Comparison of ENCODE assay signal across 1 cellular context in genomic region chr9:6788175-6789016, GRCh38.
TF ChIP-seq lines count a peak whose summit lies in the region.

No MANE protein-coding gene starts in this region.

TF ChIP-seq in HepG2, 621 proteins besides CTCF, POLR2A, EP300 and RAD21 (continued from another document and continues in another):
- TF ChIP-seq CBX5 (CRISPR knock-in tag; IDR thresholded peaks at IDR 0.05; ENCODE audit: borderline replicate concordance) (no peak), SMARCE1 (IDR thresholded peaks at IDR 0.05; ENCODE audit: borderline replicate concordance) (peak; percentile 76; the same call in 1 of the 2 replicates), ELF3 (CRISPR knock-in tag; IDR thresholded peaks at IDR 0.05) (peak; percentile 66), MAFK (conservative IDR thresholded peaks at IDR 0.05 in 1 of 2, IDR thresholded peaks at IDR 0.05 in 1 of 2; ENCODE audit: low read length in 2 of 2) (peak; percentile 43 to 62; a peak in 2 of 4 replicates), ZMAT3 (CRISPR knock-in tag; conservative IDR thresholded peaks at IDR 0.05) (no peak; the same call in 1 of the 2 replicates), CEBPG (CRISPR knock-in tag; IDR thresholded peaks at IDR 0.05) (no peak), FOXM1 (CRISPR knock-in tag; IDR thresholded peaks at IDR 0.05) (no peak), KDM1A (CRISPR knock-in tag; IDR thresholded peaks at IDR 0.05) (0 out of 2 replicates have a peak, but pooled peaks have one; percentile 33), ZNF607 (CRISPR knock-in tag; IDR thresholded peaks at IDR 0.05; ENCODE audit: borderline replicate concordance) (no peak), KAT2B (IDR thresholded peaks at IDR 0.05; ENCODE audit: borderline replicate concordance, low read depth, low read length) (no peak), MED13 (CRISPR knock-in tag; IDR thresholded peaks at IDR 0.05) (no peak), ZNF850 (CRISPR knock-in tag; conservative IDR thresholded peaks at IDR 0.05) (no peak), ZBTB38 (CRISPR knock-in tag; IDR thresholded peaks at IDR 0.05) (no peak; the same call in 1 of the 2 replicates), MAZ (IDR thresholded peaks at IDR 0.05; ENCODE audit: borderline replicate concordance, low read depth, low read length) (no peak), MAZ (CRISPR knock-in tag; IDR thresholded peaks at IDR 0.05; ENCODE audit: low read depth) (peak; percentile 54), TOE1 (CRISPR knock-in tag; IDR thresholded peaks at IDR 0.05) (no peak), CBFB (CRISPR knock-in tag; IDR thresholded peaks at IDR 0.05) (no peak), NR2F6 (IDR thresholded peaks at IDR 0.05) (no peak), NR2F6 (CRISPR knock-in tag; IDR thresholded peaks at IDR 0.05) (peak; percentile 43; the same call in 1 of the 2 replicates), GTF2F1 (IDR thresholded peaks at IDR 0.05; ENCODE audit: low read length) (no peak), PAXIP1 (CRISPR knock-in tag; conservative IDR thresholded peaks at IDR 0.05) (peak; percentile 90), CCDC6 (CRISPR knock-in tag; IDR thresholded peaks at IDR 0.05) (peak; percentile 9; the same call in 1 of the 2 replicates), CENPT (CRISPR knock-in tag; IDR thresholded peaks at IDR 0.05; ENCODE audit: low read depth) (no peak), ZNF441 (CRISPR knock-in tag; IDR thresholded peaks at IDR 0.05; ENCODE audit: borderline replicate concordance) (peak; percentile 61; the same call in 1 of the 2 replicates), ZXDC (CRISPR knock-in tag; IDR thresholded peaks at IDR 0.05) (no peak), ZNF138 (CRISPR knock-in tag; IDR thresholded peaks at IDR 0.05; ENCODE audit: low read depth) (peak; percentile 74; the same call in 1 of the 2 replicates), ZNF224 (CRISPR knock-in tag; IDR thresholded peaks at IDR 0.05) (peak; percentile 73; the same call in 1 of the 2 replicates), MAFG (CRISPR knock-in tag; IDR thresholded peaks at IDR 0.05) (no peak), SP140L (CRISPR knock-in tag; IDR thresholded peaks at IDR 0.05; ENCODE audit: borderline replicate concordance) (no peak), ATF3 (CRISPR knock-in tag; IDR thresholded peaks at IDR 0.05) (peak; percentile 57), DNMT1 (CRISPR knock-in tag; IDR thresholded peaks at IDR 0.05) (no peak), NR1H2 (CRISPR knock-in tag; IDR thresholded peaks at IDR 0.05; ENCODE audit: borderline replicate concordance, low read depth) (no peak), DRAP1 (CRISPR knock-in tag; IDR thresholded peaks at IDR 0.05) (peak; percentile 73), ZNF260 (CRISPR knock-in tag; IDR thresholded peaks at IDR 0.05; ENCODE audit: borderline replicate concordance, low read depth) (no peak), SYNCRIP (IDR thresholded peaks at IDR 0.05; ENCODE audit: insufficient read depth, low read depth, low read length) (no peak), PAWR (CRISPR knock-in tag; IDR thresholded peaks at IDR 0.05; ENCODE audit: borderline replicate concordance) (no peak), CREM (IDR thresholded peaks at IDR 0.05) (peak; percentile 58; the same call in 1 of the 2 replicates), CREM (CRISPR knock-in tag; IDR thresholded peaks at IDR 0.05) (no peak), CEBPB (IDR thresholded peaks at IDR 0.05; ENCODE audit: borderline replicate concordance, low read depth, low read length) (no peak), ZNF629 (CRISPR knock-in tag; conservative IDR thresholded peaks at IDR 0.05) (0 out of 2 replicates have a peak, but pooled peaks have one; percentile 16), NFYC (CRISPR knock-in tag; IDR thresholded peaks at IDR 0.05) (no peak), HOXA5 (CRISPR knock-in tag; IDR thresholded peaks at IDR 0.05) (no peak), ZFP36 (IDR thresholded peaks at IDR 0.05; ENCODE audit: borderline replicate concordance, low read depth, low read length, partially characterized antibody) (no peak)
- TF ChIP-seq, protein P1, sequence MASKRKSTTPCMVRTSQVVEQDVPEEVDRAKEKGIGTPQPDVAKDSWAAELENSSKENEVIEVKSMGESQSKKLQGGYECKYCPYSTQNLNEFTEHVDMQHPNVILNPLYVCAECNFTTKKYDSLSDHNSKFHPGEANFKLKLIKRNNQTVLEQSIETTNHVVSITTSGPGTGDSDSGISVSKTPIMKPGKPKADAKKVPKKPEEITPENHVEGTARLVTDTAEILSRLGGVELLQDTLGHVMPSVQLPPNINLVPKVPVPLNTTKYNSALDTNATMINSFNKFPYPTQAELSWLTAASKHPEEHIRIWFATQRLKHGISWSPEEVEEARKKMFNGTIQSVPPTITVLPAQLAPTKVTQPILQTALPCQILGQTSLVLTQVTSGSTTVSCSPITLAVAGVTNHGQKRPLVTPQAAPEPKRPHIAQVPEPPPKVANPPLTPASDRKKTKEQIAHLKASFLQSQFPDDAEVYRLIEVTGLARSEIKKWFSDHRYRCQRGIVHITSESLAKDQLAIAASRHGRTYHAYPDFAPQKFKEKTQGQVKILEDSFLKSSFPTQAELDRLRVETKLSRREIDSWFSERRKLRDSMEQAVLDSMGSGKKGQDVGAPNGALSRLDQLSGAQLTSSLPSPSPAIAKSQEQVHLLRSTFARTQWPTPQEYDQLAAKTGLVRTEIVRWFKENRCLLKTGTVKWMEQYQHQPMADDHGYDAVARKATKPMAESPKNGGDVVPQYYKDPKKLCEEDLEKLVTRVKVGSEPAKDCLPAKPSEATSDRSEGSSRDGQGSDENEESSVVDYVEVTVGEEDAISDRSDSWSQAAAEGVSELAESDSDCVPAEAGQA (IDR thresholded peaks at IDR 0.05; ENCODE audit: low read depth) = 0 out of 2 replicates have a peak, but pooled peaks have one; percentile 26
- TF ChIP-seq, protein P1 (CRISPR knock-in tag; IDR thresholded peaks at IDR 0.05; ENCODE audit: borderline replicate concordance) = no peak
- TF ChIP-seq, protein P2, sequence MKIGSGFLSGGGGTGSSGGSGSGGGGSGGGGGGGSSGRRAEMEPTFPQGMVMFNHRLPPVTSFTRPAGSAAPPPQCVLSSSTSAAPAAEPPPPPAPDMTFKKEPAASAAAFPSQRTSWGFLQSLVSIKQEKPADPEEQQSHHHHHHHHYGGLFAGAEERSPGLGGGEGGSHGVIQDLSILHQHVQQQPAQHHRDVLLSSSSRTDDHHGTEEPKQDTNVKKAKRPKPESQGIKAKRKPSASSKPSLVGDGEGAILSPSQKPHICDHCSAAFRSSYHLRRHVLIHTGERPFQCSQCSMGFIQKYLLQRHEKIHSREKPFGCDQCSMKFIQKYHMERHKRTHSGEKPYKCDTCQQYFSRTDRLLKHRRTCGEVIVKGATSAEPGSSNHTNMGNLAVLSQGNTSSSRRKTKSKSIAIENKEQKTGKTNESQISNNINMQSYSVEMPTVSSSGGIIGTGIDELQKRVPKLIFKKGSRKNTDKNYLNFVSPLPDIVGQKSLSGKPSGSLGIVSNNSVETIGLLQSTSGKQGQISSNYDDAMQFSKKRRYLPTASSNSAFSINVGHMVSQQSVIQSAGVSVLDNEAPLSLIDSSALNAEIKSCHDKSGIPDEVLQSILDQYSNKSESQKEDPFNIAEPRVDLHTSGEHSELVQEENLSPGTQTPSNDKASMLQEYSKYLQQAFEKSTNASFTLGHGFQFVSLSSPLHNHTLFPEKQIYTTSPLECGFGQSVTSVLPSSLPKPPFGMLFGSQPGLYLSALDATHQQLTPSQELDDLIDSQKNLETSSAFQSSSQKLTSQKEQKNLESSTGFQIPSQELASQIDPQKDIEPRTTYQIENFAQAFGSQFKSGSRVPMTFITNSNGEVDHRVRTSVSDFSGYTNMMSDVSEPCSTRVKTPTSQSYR (CRISPR knock-in tag; IDR thresholded peaks at IDR 0.05; ENCODE audit: borderline replicate concordance) = no peak
- TF ChIP-seq, protein P3, sequence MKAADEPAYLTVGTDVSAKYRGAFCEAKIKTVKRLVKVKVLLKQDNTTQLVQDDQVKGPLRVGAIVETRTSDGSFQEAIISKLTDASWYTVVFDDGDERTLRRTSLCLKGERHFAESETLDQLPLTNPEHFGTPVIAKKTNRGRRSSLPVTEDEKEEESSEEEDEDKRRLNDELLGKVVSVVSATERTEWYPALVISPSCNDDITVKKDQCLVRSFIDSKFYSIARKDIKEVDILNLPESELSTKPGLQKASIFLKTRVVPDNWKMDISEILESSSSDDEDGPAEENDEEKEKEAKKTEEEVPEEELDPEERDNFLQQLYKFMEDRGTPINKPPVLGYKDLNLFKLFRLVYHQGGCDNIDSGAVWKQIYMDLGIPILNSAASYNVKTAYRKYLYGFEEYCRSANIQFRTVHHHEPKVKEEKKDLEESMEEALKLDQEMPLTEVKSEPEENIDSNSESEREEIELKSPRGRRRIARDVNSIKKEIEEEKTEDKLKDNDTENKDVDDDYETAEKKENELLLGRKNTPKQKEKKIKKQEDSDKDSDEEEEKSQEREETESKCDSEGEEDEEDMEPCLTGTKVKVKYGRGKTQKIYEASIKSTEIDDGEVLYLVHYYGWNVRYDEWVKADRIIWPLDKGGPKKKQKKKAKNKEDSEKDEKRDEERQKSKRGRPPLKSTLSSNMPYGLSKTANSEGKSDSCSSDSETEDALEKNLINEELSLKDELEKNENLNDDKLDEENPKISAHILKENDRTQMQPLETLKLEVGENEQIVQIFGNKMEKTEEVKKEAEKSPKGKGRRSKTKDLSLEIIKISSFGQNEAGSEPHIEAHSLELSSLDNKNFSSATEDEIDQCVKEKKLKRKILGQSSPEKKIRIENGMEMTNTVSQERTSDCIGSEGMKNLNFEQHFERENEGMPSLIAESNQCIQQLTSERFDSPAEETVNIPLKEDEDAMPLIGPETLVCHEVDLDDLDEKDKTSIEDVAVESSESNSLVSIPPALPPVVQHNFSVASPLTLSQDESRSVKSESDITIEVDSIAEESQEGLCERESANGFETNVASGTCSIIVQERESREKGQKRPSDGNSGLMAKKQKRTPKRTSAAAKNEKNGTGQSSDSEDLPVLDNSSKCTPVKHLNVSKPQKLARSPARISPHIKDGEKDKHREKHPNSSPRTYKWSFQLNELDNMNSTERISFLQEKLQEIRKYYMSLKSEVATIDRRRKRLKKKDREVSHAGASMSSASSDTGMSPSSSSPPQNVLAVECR (CRISPR knock-in tag; IDR thresholded peaks at IDR 0.05; ENCODE audit: borderline replicate concordance) = no peak; the same call in 1 of the 2 replicates
